ENCODE assay signal across 24 cellular contexts in genomic region chr10:35569111-35569707, GRCh38. TPM values are rescaled to one million over a fixed set of nuclear protein-coding genes. Genes with fewer than 3 reads are reported as not detected.
"Had no signal": no experiment of that assay in that cellular context is flagged by ENCODE, and none has a peak within 500 bp of the region (broad histone marks: within the 10 kb centered on the region; RNA-seq: fewer than 3 reads in every experiment).

No MANE protein-coding gene starts in this region.

- H3K4me2 ChIP-seq: hepatocyte, smooth muscle cell had no signal

- H3K27ac ChIP-seq: hepatocyte, prostate gland, upper lobe of right lung, WERI-Rb-1 had no signal

- H3K79me2 ChIP-seq: hepatocyte had no signal

- H3K27me3 Mint-ChIP-seq: activated CD8-positive, alpha-beta T cell treated with anti-CD3 and anti-CD28 coated beads for 36 hours; naive thymus-derived CD8-positive, alpha-beta T cell; T-helper 17 cell had no signal

- H3K4me1 ChIP-seq: prostate gland, upper lobe of right lung had no signal

- DNase-seq: activated CD4-positive, alpha-beta T cell treated with anti-CD3 and anti-CD28 coated beads for 48 hours; activated CD8-positive, alpha-beta memory T cell treated with anti-CD3 and anti-CD28 coated beads, Interleukin-2, amount 50 U/mL, for 4 hours; activated CD8-positive, alpha-beta T cell treated with anti-CD3 and anti-CD28 coated beads for 36 hours; activated naive CD4-positive, alpha-beta T cell; aorta; endodermal cell; islet precursor cell; mesenchymal stem cell; naive thymus-derived CD8-positive, alpha-beta T cell; occipital lobe; stimulated activated naive CD8-positive, alpha-beta T cell treated with anti-CD3 and anti-CD28 coated beads, Interleukin-15, Interleukin-2, amounts not matched to agents 100 U/mL and 50 U/mL, for 24 hours; T-helper 17 cell; upper lobe of right lung; WERI-Rb-1 had no signal

- H3K9me3 ChIP-seq: prostate gland, upper lobe of right lung had no signal

- H3K27ac Mint-ChIP-seq: activated CD8-positive, alpha-beta T cell treated with anti-CD3 and anti-CD28 coated beads for 36 hours; endodermal cell; T-helper 17 cell had no signal

- H3K36me3 ChIP-seq: prostate gland, WERI-Rb-1 had no signal

- H3K4me3 Mint-ChIP-seq: activated CD8-positive, alpha-beta T cell treated with anti-CD3 and anti-CD28 coated beads for 36 hours; endodermal cell; naive thymus-derived CD8-positive, alpha-beta T cell; T-helper 17 cell had no signal

- H3K9me3 Mint-ChIP-seq: activated CD8-positive, alpha-beta T cell treated with anti-CD3 and anti-CD28 coated beads for 36 hours; endodermal cell; naive thymus-derived CD8-positive, alpha-beta T cell had no signal

- H2AFZ ChIP-seq: hepatocyte had no signal

- H3K4me3 ChIP-seq: hepatocyte, prostate gland, smooth muscle cell, upper lobe of right lung had no signal

- H3K27me3 ChIP-seq: hepatocyte, upper lobe of right lung had no signal

RNA-seq across cellular contexts. Expression of gene GJD4, which starts 35.9 kb away (rescaled TPM):
- total RNA-seq: activated CD8-positive, alpha-beta T cell treated with anti-CD3 and anti-CD28 coated beads for 36 hours; aorta; chondrocyte; dermis microvascular lymphatic vessel endothelial cell; liver; mucosa of gallbladder; naive thymus-derived CD8-positive, alpha-beta T cell; occipital lobe; right cardiac atrium; smooth muscle cell; temporal lobe; upper lobe of right lung had no signal
- polyA plus RNA-seq: aorta; esophagus; hepatocyte; liver; naive thymus-derived CD8-positive, alpha-beta T cell; right cardiac atrium; smooth muscle cell had no signal
